Comparison of ENCODE assay signal across 1 cellular context in genomic region chr6:8132130-8132529, GRCh38.
TF ChIP-seq lines count a peak whose summit lies in the region.

No MANE protein-coding gene starts in this region.

TF ChIP-seq in IMR-90, 13 proteins besides CTCF, POLR2A, EP300 and RAD21 (continued from another document):
- TF ChIP-seq NFE2L2 (IDR thresholded peaks at IDR 0.05; ENCODE audit: low read depth, low read length), result no peak
